In the genomic region with DNA sequence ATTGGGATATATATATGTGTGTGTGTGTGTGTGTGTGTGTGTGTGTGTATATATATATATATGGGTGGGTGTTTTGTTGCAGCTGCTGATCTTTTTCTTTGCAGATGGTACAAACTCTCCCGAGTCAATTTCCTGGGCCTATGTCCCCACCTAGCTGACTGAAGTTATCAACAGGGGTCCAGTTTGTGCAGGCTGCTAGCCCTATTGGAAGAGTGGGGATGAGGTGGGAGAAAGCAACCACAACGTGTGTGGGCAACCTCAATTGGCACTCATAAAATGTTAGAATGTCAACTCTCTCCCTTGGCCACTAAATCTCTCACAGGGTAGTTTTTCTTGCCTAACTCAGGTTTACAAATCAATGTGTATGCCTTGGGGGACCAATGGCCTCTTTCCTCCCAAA, we compare ENCODE assay signal across 27 cellular contexts.
"Had no signal": no experiment of that assay in that cellular context is flagged by ENCODE, and none has a peak within 500 bp of the region (broad histone marks: within the 10 kb centered on the region; RNA-seq: fewer than 3 reads in every experiment).

No MANE protein-coding gene starts in this region.

- H3K4me3 Mint-ChIP-seq: activated CD4-positive, alpha-beta memory T cell treated with anti-CD3 and anti-CD28 coated beads, Interleukin-2, amount 10 ng/mL, durations not matched to agents 7 days and 5 days; activated CD4-positive, alpha-beta T cell treated with anti-CD3 and anti-CD28 coated beads, Interleukin-2, amount 10 ng/mL, durations not matched to agents 7 days and 5 days; activated CD8-positive, alpha-beta memory T cell treated with anti-CD3 and anti-CD28 coated beads, Interleukin-2, amount 10 ng/mL, durations not matched to agents 7 days and 5 days; naive thymus-derived CD4-positive, alpha-beta T cell had no signal

- H3K9me3 Mint-ChIP-seq: activated CD4-positive, alpha-beta memory T cell treated with anti-CD3 and anti-CD28 coated beads, Interleukin-2, amount 10 ng/mL, durations not matched to agents 7 days and 5 days; activated CD4-positive, alpha-beta T cell treated with anti-CD3 and anti-CD28 coated beads, Interleukin-2, amount 10 ng/mL, durations not matched to agents 7 days and 5 days; activated T-cell treated with anti-CD3 and anti-CD28 coated beads, Interleukin-2, amount 50 U/mL, for 72 hours; effector memory CD8-positive, alpha-beta T cell; type B pancreatic cell had no signal

- H3K27ac Mint-ChIP-seq: activated CD4-positive, alpha-beta memory T cell treated with anti-CD3 and anti-CD28 coated beads, Interleukin-2, amount 10 ng/mL, durations not matched to agents 7 days and 5 days; activated CD4-positive, alpha-beta T cell treated with anti-CD3 and anti-CD28 coated beads, Interleukin-2, amount 10 ng/mL, durations not matched to agents 7 days and 5 days; activated CD8-positive, alpha-beta memory T cell treated with anti-CD3 and anti-CD28 coated beads, Interleukin-2, amount 10 ng/mL, durations not matched to agents 7 days and 5 days; activated T-cell treated with anti-CD3 and anti-CD28 coated beads, Interleukin-2, amount 50 U/mL, for 72 hours; type B pancreatic cell had no signal

- H3K9me3 ChIP-seq: adrenal gland, body of pancreas, colonic mucosa, gastroesophageal sphincter, right atrium auricular region, uterus had no signal

- ATAC-seq: activated CD8-positive, alpha-beta memory T cell treated with anti-CD3 and anti-CD28 coated beads, Interleukin-2, amount 10 ng/mL, durations not matched to agents 7 days and 5 days; body of pancreas; effector memory CD8-positive, alpha-beta T cell; gastroesophageal sphincter; naive thymus-derived CD4-positive, alpha-beta T cell had no signal

- DNase-seq: activated CD4-positive, alpha-beta memory T cell treated with anti-CD3 and anti-CD28 coated beads, Interleukin-2, amount 10 ng/mL, durations not matched to agents 7 days and 5 days; activated CD4-positive, alpha-beta T cell treated with anti-CD3 and anti-CD28 coated beads, Interleukin-2, amount 10 ng/mL, durations not matched to agents 7 days and 5 days; activated CD4-positive, CD25-positive, alpha-beta regulatory T cell; activated CD8-positive, alpha-beta memory T cell treated with anti-CD3 and anti-CD28 coated beads, Interleukin-2, amount 10 ng/mL, durations not matched to agents 7 days and 5 days; activated gamma-delta T cell; activated naive CD4-positive, alpha-beta T cell treated with anti-CD3 and anti-CD28 coated beads, Interleukin-2, amount 50 U/mL, for 16 hours; activated T-cell treated with anti-CD3 and anti-CD28 coated beads for 4 hours; activated T-cell treated with anti-CD3 and anti-CD28 coated beads, Interleukin-2, amount 50 U/mL, for 72 hours; adrenal gland; aorta; body of pancreas; cerebellar nuclear complex; colonic mucosa; effector memory CD8-positive, alpha-beta T cell; erythroblast; kidney; left colon; midbrain; stimulated activated CD4-positive, alpha-beta T cell treated with anti-CD3 and anti-CD28 coated beads, Interleukin-1b, Interleukin-23, amount 100 ng/mL, for 48 hours; stimulated activated naive CD4-positive, alpha-beta T cell treated with Interleukin-2 at 50 U/mL for 16 hours; substantia nigra; T-helper 1 cell; uterus had no signal
